In genomic region chr4:26323807-26324206, GRCh38 we compare ENCODE assay signal across 12 cellular contexts. TPM values are rescaled to one million over a fixed set of nuclear protein-coding genes. Genes with fewer than 3 reads are reported as not detected.
A peak's percentile ranks its signal among the peaks of the same experiment; 100 is the strongest.
DNase-seq lines count a peak whose midpoint lies in the region; ATAC-seq and TF ChIP-seq lines count a peak whose summit lies in the region.
"Had no signal": no experiment of that assay in that cellular context is flagged by ENCODE, and none has a peak within 500 bp of the region (broad histone marks: within the 10 kb centered on the region; RNA-seq: fewer than 3 reads in every experiment).

No MANE protein-coding gene starts in this region.

- H3K9me3 ChIP-seq in IMR-90 (ENCODE audit: control insufficient read depth, insufficient read depth, low read length): no peaks in the 10 kb centered on the region
- H3K9me3 ChIP-seq in mammary epithelial cell (replicated peaks; ENCODE audit: insufficient read depth, low read length): no peaks in the 10 kb centered on the region
- no peaks in the 10 kb centered on the region for H3K9me3 ChIP-seq in neural cell (ENCODE audit: low read length)
- H3K9me3 ChIP-seq: SJSA1 had no signal

- POLR2A ChIA-PET in IMR-90 (lab: Charles Lee; ENCODE audit: unreplicated experiment): interaction anchor here (0.6 to 1.4 kb wide), 2 partner anchors 23 to 240 kb away, joined by 3 to 4 read pairs; no protein-coding TSS in a partner anchor

- H4K5ac ChIP-seq in IMR-90 (ENCODE audit: low read depth, low read length): no peak overlapping the region

- TF ChIP-seq RAD21 in IMR-90 (IDR thresholded peaks at IDR 0.05; ENCODE audit: low read length) (peak; percentile 13), neural cell (conservative IDR thresholded peaks at IDR 0.05) (no peak)

- ATAC-seq in IMR-90 (ENCODE audit: low read depth) (no peak), GM21390 (IDR thresholded peaks at IDR 0.05; ENCODE audit: unreplicated experiment) (no peak)
- ATAC-seq: left colon had no signal

- intact Hi-C loops in IMR-90 (cut with micrococcal nuclease): loop anchor here (2.0 to 10.0 kb wide), 5 partner anchors 87 to 685 kb away; partner anchors contain the start of gene STIM2
- intact Hi-C loops in mammary epithelial cell (cut with micrococcal nuclease): loop anchor here (10.0 kb wide), 2 partner anchors 399 to 541 kb away; partner anchors contain the start of gene STIM2

- no peak overlapping the region for H3K18ac ChIP-seq in IMR-90 (ENCODE audit: low read depth, low read length)

- H3K9me2 ChIP-seq in neural cell (ENCODE audit: insufficient read depth, low read length): no peaks in the 10 kb centered on the region

- H3K27me3 ChIP-seq in IMR-90 (ENCODE audit: control insufficient read depth, insufficient read depth, low read length) (no peaks in the 10 kb centered on the region), mammary epithelial cell (ENCODE audit: insufficient read depth, low read length) (no peaks in the 10 kb centered on the region), neural cell (ENCODE audit: insufficient read depth, low read depth, low read length) (no peaks in the 10 kb centered on the region)
- H3K27me3 ChIP-seq: SJSA1 had no signal

- BruUV-seq in IMR-90 (replicated peaks; lab: Mats Ljungman, UMichigan) (TSS peak; percentile 9), mammary epithelial cell (replicated peaks; lab: Mats Ljungman, UMichigan) (no TSS peak)

- CTCF ChIA-PET in IMR-90 (lab: Yijun Ruan, JAX) (interaction anchor here (0.6 kb wide), 1 partner anchor 257 kb away, joined by 5 read pairs; no protein-coding TSS in a partner anchor), mammary epithelial cell (lab: Charles Lee; ENCODE audit: low non-redundant PET) (no interaction called here)

- TF ChIP-seq EP300 in neural cell (conservative IDR thresholded peaks at IDR 0.05; ENCODE audit: poor library complexity, severe bottlenecking): no peak

- TF ChIP-seq POLR2A in IMR-90 (IDR thresholded peaks at IDR 0.05; ENCODE audit: low read depth, low read length): no peak

- TF ChIP-seq CTCF in IMR-90 (conservative IDR thresholded peaks at IDR 0.05; ENCODE audit: low read depth, low read length): peak; percentile 22; the same call in 1 of the 2 replicates
- no peak for TF ChIP-seq CTCF in mammary epithelial cell (conservative IDR thresholded peaks at IDR 0.05 in 1 of 2, IDR thresholded peaks at IDR 0.05 in 1 of 2; ENCODE audit: extremely low read depth in 1 of 2, insufficient read depth in 1 of 2, low read depth in 1 of 2, low read length in 2 of 2)
- no peak for TF ChIP-seq CTCF in neural cell (IDR thresholded peaks at IDR 0.05; ENCODE audit: poor library complexity, severe bottlenecking)

- peak overlapping the region; percentile 60 for H2BK5ac ChIP-seq in IMR-90 (ENCODE audit: low read depth, low read length, poor library complexity, severe bottlenecking)

- no CpG with 5 or more reads among the region's 2 CpGs for WGBS in IMR-90 (ENCODE audit: extremely low coverage in 2 of 2, insufficient read length in 1 of 2), 2 experiments
- 76% methylated on average over 2 of the region's 2 CpGs for WGBS in mammary epithelial cell (ENCODE audit: low coverage, missing lambda C conversion rate)

- no peak overlapping the region for H2BK20ac ChIP-seq in IMR-90 (ENCODE audit: low read depth, low read length)

- DNase-seq in Caki2 (ENCODE audit: low read depth): peak; percentile 25
- DNase-seq in IMR-90: peak; percentile 68
- DNase-seq in mammary epithelial cell: no peak
- DNase-seq in NCI-H524 treated with DMSO at 0.1 percent for 48 hours (lab: John Stamatoyannopoulos, UW): no peak
- DNase-seq in germinal center (ENCODE audit: low spot score): no peak
- DNase-seq: effector CD4-positive, alpha-beta T cell; left colon; NCI-H2171 treated with DMSO at 0.1 percent for 48 hours; posterior cingulate gyrus had no signal

- peaks cover 57% of the 10 kb centered on the region for H4K20me1 ChIP-seq in IMR-90 (ENCODE audit: insufficient read depth, low read length)
- H4K20me1 ChIP-seq in mammary epithelial cell (ENCODE audit: insufficient read depth, low read length): no peaks in the 10 kb centered on the region
- peaks cover 5% of the 10 kb centered on the region for H4K20me1 ChIP-seq in neural cell (ENCODE audit: insufficient read depth)

- no peak overlapping the region for H2AK9ac ChIP-seq in IMR-90 (replicated peaks; ENCODE audit: low read depth, low read length, poor library complexity)

- H3K36me3 ChIP-seq in IMR-90 (ENCODE audit: control insufficient read depth, insufficient read depth, low read length) (no peaks in the 10 kb centered on the region), mammary epithelial cell (ENCODE audit: insufficient read depth, low read length) (no peaks in the 10 kb centered on the region), neural cell (ENCODE audit: insufficient read depth, low read length) (no peaks in the 10 kb centered on the region)
- H3K36me3 ChIP-seq: SJSA1 had no signal

- H2BK15ac ChIP-seq in IMR-90 (ENCODE audit: low read depth, low read length): no peak overlapping the region

- 0 out of 2 replicates have a peak overlapping the region, but pooled peaks have one; percentile 56 for H2AK5ac ChIP-seq in IMR-90 (ENCODE audit: low read depth, low read length)

- in situ Hi-C loops in Caki2 (cut with HindIII; ENCODE audit: low pct_unique_long_range_greater_than_20kb, low sequenced_read_pairs): no loop called here
- in situ Hi-C loops in IMR-90 (cut with MboI; ENCODE audit: low sequenced_read_pairs): loop anchor here (5.0 to 10.0 kb wide), 4 partner anchors 149 to 401 kb away; no protein-coding TSS in a partner anchor
- in situ Hi-C loops in mammary epithelial cell (cut with MboI; ENCODE audit: low sequenced_read_pairs in 2 of 2): loop anchor here in 1 of 2 donors (5.0 to 10.0 kb wide), 3 partner anchors 71 to 329 kb away; no protein-coding TSS in a partner anchor

- H3K9ac ChIP-seq in IMR-90 (ENCODE audit: low read depth, low read length): no peak overlapping the region; the same call in 1 of the 2 replicates
- peak overlapping the region; percentile 10 for H3K9ac ChIP-seq in mammary epithelial cell (ENCODE audit: insufficient read depth, low read length)
- no peak overlapping the region for H3K9ac ChIP-seq in neural cell (ENCODE audit: low read length)

- H3K56ac ChIP-seq in IMR-90 (ENCODE audit: extremely low read depth, insufficient read depth, low read length): no peak overlapping the region

- H3K4me3 ChIP-seq in IMR-90 (ENCODE audit: insufficient read depth, low read depth, low read length) (no peak overlapping the region), mammary epithelial cell (replicated peaks in 1 of 3; ENCODE audit: insufficient read depth in 1 of 3, low read depth in 2 of 3, low read length in 3 of 3) (no peak overlapping the region), neural cell (ENCODE audit: low read length) (peak overlapping the region; percentile 90)
- H3K4me3 ChIP-seq: SJSA1 had no signal

- H3K27ac ChIP-seq in IMR-90 (ENCODE audit: insufficient read depth, low read length) (no peak overlapping the region), mammary epithelial cell (ENCODE audit: insufficient read depth, low read depth, low read length) (no peak overlapping the region), neural cell (ENCODE audit: low read length) (no peak overlapping the region)
- H3K27ac ChIP-seq: SJSA1 had no signal

- dilution Hi-C loops in IMR-90 (cut with HindIII; ENCODE audit: low sequenced_read_pairs, unreplicated experiment) (no loop called here), mammary epithelial cell (cut with HindIII; ENCODE audit: low sequenced_read_pairs) (no loop called here)

- no peak overlapping the region for H4K8ac ChIP-seq in IMR-90 (ENCODE audit: low read depth in 2 of 2, low read length in 2 of 2)

- peaks cover 5% of the 10 kb centered on the region for H3F3A ChIP-seq in neural cell (ENCODE audit: insufficient read depth, low read length, poor library complexity, severe bottlenecking)

- peak overlapping the region; percentile 14; the same call in 1 of the 2 replicates for H3K23ac ChIP-seq in IMR-90 (ENCODE audit: low read depth, low read length)

- no peak overlapping the region for H2AFZ ChIP-seq in IMR-90 (replicated peaks; ENCODE audit: low read length, poor library complexity)
- no peak overlapping the region for H2AFZ ChIP-seq in mammary epithelial cell (ENCODE audit: low read depth, low read length)
- H2AFZ ChIP-seq in neural cell (ENCODE audit: low read depth, low read length): no peak overlapping the region

- H4K91ac ChIP-seq in IMR-90 (ENCODE audit: insufficient read depth, low read depth, low read length): no peak overlapping the region; the same call in 1 of the 2 replicates

- H3K4ac ChIP-seq in IMR-90 (ENCODE audit: low read depth, low read length): no peak overlapping the region

- H3K9me1 ChIP-seq in IMR-90 (ENCODE audit: insufficient read depth, low read length): peaks cover 6% of the 10 kb centered on the region

- no peak overlapping the region for H2BK120ac ChIP-seq in IMR-90 (ENCODE audit: low read depth, low read length)

- peaks cover 3 to 44% of the 10 kb centered on the region in 2 experiments; a peak in 2 of 4 replicates for H3K79me1 ChIP-seq in IMR-90 (ENCODE audit: low read depth in 1 of 2, low read length in 2 of 2)

- no peak overlapping the region for H3K14ac ChIP-seq in IMR-90 (replicated peaks; ENCODE audit: low read depth, low read length)

- H3K79me2 ChIP-seq in mammary epithelial cell (ENCODE audit: insufficient read depth, low read length) (peaks cover 73% of the 10 kb centered on the region), neural cell (replicated peaks; ENCODE audit: insufficient read depth, low read length) (peaks cover 71% of the 10 kb centered on the region)

- H3K4me2 ChIP-seq in IMR-90 (ENCODE audit: low read depth, low read length) (peak overlapping the region; percentile 78), mammary epithelial cell (ENCODE audit: insufficient read depth, low read depth, low read length) (no peak overlapping the region), neural cell (ENCODE audit: low read length) (peak overlapping the region; percentile 68)

- H3K4me1 ChIP-seq in IMR-90 (ENCODE audit: control insufficient read depth, insufficient read depth, low read length): peaks cover 9% of the 10 kb centered on the region
- peaks cover 25% of the 10 kb centered on the region for H3K4me1 ChIP-seq in mammary epithelial cell (ENCODE audit: insufficient read depth, low read length)

TF ChIP-seq in IMR-90, 13 proteins besides CTCF, POLR2A, EP300 and RAD21 (continues in another document):
- no peak for TF ChIP-seq CHD1 (IDR thresholded peaks at IDR 0.05; ENCODE audit: low read depth, low read length)

TF ChIP-seq in neural cell, 6 proteins besides CTCF, POLR2A, EP300 and RAD21 (continues in another document):
- TF ChIP-seq MXI1 (conservative IDR thresholded peaks at IDR 0.05; ENCODE audit: poor library complexity, severe bottlenecking) (no peak), TAF1 (IDR thresholded peaks at IDR 0.05; ENCODE audit: low read depth) (no peak)

RNA-seq across cellular contexts. Expression of gene RBPJ, which starts 3.0 kb away (rescaled TPM):
- 38.3 and 45.4 TPM in 2 replicates for total RNA-seq in Caki2 (2014; rRNA removed; shearing (Covaris generic); ENCODE audit: low replicate concordance)
- total RNA-seq in IMR-90 (2012; rRNA removed) (148 and 172 TPM in 2 replicates), mammary epithelial cell (10 to 100 TPM; 26.8 to 35.3 TPM)
- polyA plus RNA-seq in IMR-90 (2012; rRNA removed) (49.3 and 50.3 TPM in 2 replicates), mammary epithelial cell (29.5 TPM), neural cell (89.8 and 98.8 TPM in 2 replicates)
- polyA plus RNA-seq in IMR-90 (2012; cell fraction: cytosol; rRNA removed): 12.3 and 12.6 TPM in 2 replicates
- polyA plus RNA-seq in IMR-90 (2012; cell fraction: nucleus; rRNA removed; ENCODE audit: low replicate concordance): 34.5 and 215 TPM in 2 replicates
- polyA minus RNA-seq in mammary epithelial cell (21.7 TPM), neural cell (127 and 139 TPM in 2 replicates)

Comparison
In these comparisons a context has a peak if more than half of its experiments do, and no peak if none do; other contexts are left out.
1. DNase-seq: peak in Caki2 (single experiment) and IMR-90 (single experiment); none in mammary epithelial cell (single experiment), NCI-H524 treated with DMSO at 0.1 percent for 48 hours (single experiment) and germinal center (single experiment).